17 cellular contexts compared by ENCODE assay signal in the genomic region with DNA sequence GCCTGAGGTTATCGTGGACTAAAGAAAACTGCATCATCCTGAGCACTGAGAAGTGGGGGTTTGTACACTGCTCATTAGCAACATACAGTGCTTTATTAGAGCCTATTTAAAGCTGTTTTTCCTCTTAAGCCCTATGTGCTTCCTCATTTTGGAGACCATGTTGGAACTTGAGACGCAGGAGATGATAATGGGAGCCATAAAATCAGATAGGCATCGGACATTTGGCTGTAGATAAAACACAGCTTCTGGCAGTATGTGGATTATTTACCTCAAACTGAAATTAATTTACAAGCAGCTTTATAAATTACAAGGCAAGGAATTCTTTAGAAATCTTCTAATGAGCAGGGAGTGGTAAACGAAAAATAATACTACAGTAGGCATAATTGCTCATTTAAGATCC.
"Had no signal": no experiment of that assay in that cellular context is flagged by ENCODE, and none has a peak within 500 bp of the region (broad histone marks: within the 10 kb centered on the region; RNA-seq: fewer than 3 reads in every experiment).

No MANE protein-coding gene starts in this region.

- H3K4me3 ChIP-seq: coronary artery, gastroesophageal sphincter, heart left ventricle, spleen, tibial artery had no signal

- H3K36me3 Mint-ChIP-seq: natural killer cell had no signal

- H3K27me3 Mint-ChIP-seq: activated CD4-positive, alpha-beta T cell treated with anti-CD3 and anti-CD28 coated beads, Interleukin-2, amount 10 ng/mL, durations not matched to agents 7 days and 5 days; activated T-cell treated with anti-CD3 and anti-CD28 coated beads, Interleukin-2, amount 50 U/mL, for 24 hours had no signal

- H3K9me3 ChIP-seq: gastroesophageal sphincter, spleen, tibial artery had no signal

- H3K27ac ChIP-seq: brain microvascular endothelial cell, coronary artery, gastroesophageal sphincter, heart left ventricle, spleen, tibial artery had no signal

- H3K36me3 ChIP-seq: brain microvascular endothelial cell, gastroesophageal sphincter, heart left ventricle, spleen, tibial artery had no signal

- DNase-seq: activated CD4-positive, alpha-beta T cell treated with anti-CD3 and anti-CD28 coated beads, Interleukin-2, amount 10 ng/mL, durations not matched to agents 7 days and 5 days; activated CD8-positive, alpha-beta T cell treated with anti-CD3 and anti-CD28 coated beads, Interleukin-2, amount 10 ng/mL, durations not matched to agents 7 days and 5 days; activated naive CD4-positive, alpha-beta T cell treated with anti-CD3 and anti-CD28 coated beads for 36 hours; activated T-cell treated with anti-CD3 and anti-CD28 coated beads, Interleukin-2, amount 50 U/mL, for 24 hours; brain microvascular endothelial cell; heart left ventricle; natural killer cell; spleen; stimulated activated CD8-positive, alpha-beta memory T cell treated with anti-CD3 and anti-CD28 coated beads, Interleukin-4, amount 100 ng/mL, for 48 hours; stimulated activated naive CD4-positive, alpha-beta T cell; tibial artery had no signal

- FAIRE-seq: endometrium had no signal

- H3K27ac Mint-ChIP-seq: activated CD4-positive, alpha-beta T cell treated with anti-CD3 and anti-CD28 coated beads, Interleukin-2, amount 10 ng/mL, durations not matched to agents 7 days and 5 days; activated CD8-positive, alpha-beta T cell treated with anti-CD3 and anti-CD28 coated beads, Interleukin-2, amount 10 ng/mL, durations not matched to agents 7 days and 5 days; activated naive CD4-positive, alpha-beta T cell treated with anti-CD3 and anti-CD28 coated beads for 36 hours; activated T-cell treated with anti-CD3 and anti-CD28 coated beads, Interleukin-2, amount 50 U/mL, for 24 hours; activated T-helper 2 cell treated with anti-CD3 and anti-CD28 coated beads, Interferon-gamma antibody, Interleukin-2, Interleukin-4, amounts not matched to agents 10 μg/mL and 5 μg/mL and 100 μg/mL, durations not matched to agents 14 hours and 24 hours and 36 hours; natural killer cell; T-helper 2 cell treated with Interferon-gamma antibody and Interleukin-4, amounts not matched to agents 5 μg/mL and 100 μg/mL, for 36 hours had no signal

- H3K4me1 ChIP-seq: gastroesophageal sphincter, heart left ventricle, tibial artery had no signal

- H3K27me3 ChIP-seq: brain microvascular endothelial cell, gastroesophageal sphincter, heart left ventricle, spleen, tibial artery had no signal

- H3K4me3 Mint-ChIP-seq: activated CD4-positive, alpha-beta T cell treated with anti-CD3 and anti-CD28 coated beads, Interleukin-2, amount 10 ng/mL, durations not matched to agents 7 days and 5 days; activated CD8-positive, alpha-beta T cell treated with anti-CD3 and anti-CD28 coated beads, Interleukin-2, amount 10 ng/mL, durations not matched to agents 7 days and 5 days; activated naive CD4-positive, alpha-beta T cell treated with anti-CD3 and anti-CD28 coated beads for 36 hours; activated T-cell treated with anti-CD3 and anti-CD28 coated beads, Interleukin-2, amount 50 U/mL, for 24 hours; central memory CD8-positive, alpha-beta T cell; natural killer cell; T-helper 2 cell treated with Interferon-gamma antibody and Interleukin-4, amounts not matched to agents 5 μg/mL and 100 μg/mL, for 36 hours had no signal

- H3K4me1 Mint-ChIP-seq: activated CD4-positive, alpha-beta T cell treated with anti-CD3 and anti-CD28 coated beads, Interleukin-2, amount 10 ng/mL, durations not matched to agents 7 days and 5 days; central memory CD8-positive, alpha-beta T cell had no signal

- H3K9me3 Mint-ChIP-seq: activated CD4-positive, alpha-beta T cell treated with anti-CD3 and anti-CD28 coated beads, Interleukin-2, amount 10 ng/mL, durations not matched to agents 7 days and 5 days; activated naive CD4-positive, alpha-beta T cell treated with anti-CD3 and anti-CD28 coated beads for 36 hours; activated T-cell treated with anti-CD3 and anti-CD28 coated beads, Interleukin-2, amount 50 U/mL, for 24 hours; central memory CD8-positive, alpha-beta T cell; natural killer cell had no signal
